Comparison of ENCODE assay signal across 27 cellular contexts in genomic region chr11:132770802-132771545, GRCh38.
DNase-seq lines count a peak whose midpoint lies in the region; ATAC-seq, FAIRE-seq and TF ChIP-seq lines count a peak whose summit lies in the region.
"Had no signal": no experiment of that assay in that cellular context is flagged by ENCODE, and none has a peak within 500 bp of the region (broad histone marks: within the 10 kb centered on the region; RNA-seq: fewer than 3 reads in every experiment).

No MANE protein-coding gene starts in this region.

- H3K4me1 ChIP-seq in right atrium auricular region (no peaks in the 10 kb centered on the region), astrocyte (ENCODE audit: insufficient read depth, low read length) (peaks cover 3% of the 10 kb centered on the region)
- H3K4me1 ChIP-seq: tibial artery had no signal

- H3K4me1 Mint-ChIP-seq in astrocyte (ENCODE audit: low read depth, unreplicated experiment), result peaks cover 4% of the 10 kb centered on the region
- H3K4me1 Mint-ChIP-seq: activated B cell treated with CpG ODN at 0.5 μM for 24 hours, B cell had no signal

- intact Hi-C loops in left cardiac atrium (cut with DNase I), result no loop called here

- no peaks in the 10 kb centered on the region for H3K9me3 ChIP-seq in right atrium auricular region
- no peaks in the 10 kb centered on the region for H3K9me3 ChIP-seq in astrocyte (ENCODE audit: insufficient read depth, low read depth, low read length)
- H3K9me3 ChIP-seq: adrenal gland, tibial artery had no signal

- no peak for FAIRE-seq in astrocyte (lab: Jason Lieb, UNC)
- FAIRE-seq: frontal cortex, islet of Langerhans had no signal

- no peaks in the 10 kb centered on the region for H3K36me3 ChIP-seq in right atrium auricular region
- H3K36me3 ChIP-seq in astrocyte (ENCODE audit: insufficient read depth, low read length), result no peaks in the 10 kb centered on the region
- H3K36me3 ChIP-seq: adrenal gland, tibial artery had no signal

- H3K27ac ChIP-seq in right atrium auricular region (no peak overlapping the region), astrocyte (ENCODE audit: low read depth, low read length) (no peak overlapping the region)
- H3K27ac ChIP-seq: adrenal gland, RWPE1, tibial artery had no signal

- H3K27ac Mint-ChIP-seq in astrocyte (ENCODE audit: unreplicated experiment), result no peak overlapping the region
- H3K27ac Mint-ChIP-seq: activated B cell treated with CpG ODN at 0.5 μM for 24 hours; B cell; stimulated activated naive CD8-positive, alpha-beta T cell treated with anti-CD3 and anti-CD28 coated beads, Interleukin-15, amount 100 ng/mL, for 72 hours had no signal

- H3K27me3 Mint-ChIP-seq in astrocyte (ENCODE audit: low read depth, unreplicated experiment), result peaks cover 9% of the 10 kb centered on the region
- H3K27me3 Mint-ChIP-seq: activated B cell treated with CpG ODN at 0.5 μM for 24 hours, B cell had no signal

- no peaks in the 10 kb centered on the region for H3K27me3 ChIP-seq in right atrium auricular region
- H3K27me3 ChIP-seq in astrocyte (ENCODE audit: insufficient read depth, low read length), result no peaks in the 10 kb centered on the region
- H3K27me3 ChIP-seq: adrenal gland, tibial artery had no signal

- no peak overlapping the region for H3K4me3 ChIP-seq in right atrium auricular region
- H3K4me3 ChIP-seq in astrocyte (ENCODE audit: insufficient read depth, low read depth, low read length), result no peak overlapping the region
- H3K4me3 ChIP-seq: adrenal gland, tibial artery had no signal

- peak; percentile 12 to 21 for ATAC-seq in left cardiac atrium
- no peak for ATAC-seq in GM21717 (IDR thresholded peaks at IDR 0.05; ENCODE audit: unreplicated experiment)
- no peak for ATAC-seq in GM18520 (IDR thresholded peaks at IDR 0.05; ENCODE audit: unreplicated experiment)
- ATAC-seq in GM21786 (IDR thresholded peaks at IDR 0.05; ENCODE audit: unreplicated experiment), result no peak
- ATAC-seq: HCT116; stimulated activated naive CD8-positive, alpha-beta T cell treated with anti-CD3 and anti-CD28 coated beads, Interleukin-15, amount 100 ng/mL, for 72 hours had no signal

- no peak for DNase-seq in left cardiac atrium
- DNase-seq in right atrium auricular region (ENCODE audit: low spot score), result no peak
- peak; percentile 11 for DNase-seq in astrocyte (ENCODE audit: low read depth)
- DNase-seq in fibroblast of peridontal ligament (ENCODE audit: extremely low read depth), result peak; percentile 2
- DNase-seq in NCI-H2081 treated with DMSO at 0.1 percent for 48 hours (lab: John Stamatoyannopoulos, UW), result no peak
- DNase-seq: 8988T; activated B cell treated with CpG ODN at 0.5 μM for 24 hours; activated CD4-positive, alpha-beta T cell treated with anti-CD3 and anti-CD28 coated beads, Interleukin-2, amount 50 U/mL, for 48 hours; activated effector memory CD4-positive, alpha-beta T cell treated with Interleukin-2 at 50 U/mL for 16 hours; erythroblast; hypothalamus; mammary epithelial cell; NCI-H1105 treated with DMSO at 0.1 percent for 48 hours; NCI-H510A; stimulated activated CD4-positive, alpha-beta T cell treated with anti-CD3 and anti-CD28 coated beads, Interleukin-12 subunit alpha, Interleukin-12 subunit beta, amount 100 ng/mL, for 4 hours; stimulated activated naive CD8-positive, alpha-beta T cell treated with anti-CD3 and anti-CD28 coated beads, Interleukin-15, amount 100 ng/mL, for 72 hours; T-helper 9 cell; tibial artery had no signal

- H2AFZ ChIP-seq in astrocyte (ENCODE audit: low read depth, low read length), result no peak overlapping the region

- no peaks in the 10 kb centered on the region for H4K20me1 ChIP-seq in astrocyte (ENCODE audit: insufficient read depth, low read length)

- H3K79me2 ChIP-seq in astrocyte (ENCODE audit: insufficient read depth, low read length), result no peaks in the 10 kb centered on the region

- no peak overlapping the region for H3K4me3 Mint-ChIP-seq in astrocyte (ENCODE audit: unreplicated experiment)
- H3K4me3 Mint-ChIP-seq: activated B cell treated with CpG ODN at 0.5 μM for 24 hours; B cell; stimulated activated naive CD8-positive, alpha-beta T cell treated with anti-CD3 and anti-CD28 coated beads, Interleukin-15, amount 100 ng/mL, for 72 hours had no signal

- H3K9ac ChIP-seq in astrocyte (ENCODE audit: low read length), result no peak overlapping the region

- H3K9me3 Mint-ChIP-seq in astrocyte (ENCODE audit: unreplicated experiment), result no peaks in the 10 kb centered on the region
- H3K9me3 Mint-ChIP-seq: stimulated activated naive CD8-positive, alpha-beta T cell treated with anti-CD3 and anti-CD28 coated beads, Interleukin-15, amount 100 ng/mL, for 72 hours had no signal

- no peaks in the 10 kb centered on the region for H3K36me3 Mint-ChIP-seq in astrocyte (ENCODE audit: low read depth, unreplicated experiment)

- TF ChIP-seq CTCF in right atrium auricular region (IDR thresholded peaks at IDR 0.05) (no peak), astrocyte (IDR thresholded peaks at IDR 0.05; ENCODE audit: insufficient read depth, low read depth, low read length) (no peak)

- H3K4me2 ChIP-seq in astrocyte (ENCODE audit: low read length), result no peak overlapping the region

Comparison
In these comparisons a context has a peak if more than half of its experiments do, and no peak if none do; other contexts are left out.
1. ATAC-seq: peak in left cardiac atrium (2 of 2); none in GM21717 (single experiment), GM18520 (single experiment) and GM21786 (single experiment).
2. DNase-seq: peak in astrocyte (single experiment) and fibroblast of peridontal ligament (single experiment); none in left cardiac atrium (single experiment), right atrium auricular region (single experiment) and NCI-H2081 treated with DMSO at 0.1 percent for 48 hours (single experiment).